In the genomic region with DNA sequence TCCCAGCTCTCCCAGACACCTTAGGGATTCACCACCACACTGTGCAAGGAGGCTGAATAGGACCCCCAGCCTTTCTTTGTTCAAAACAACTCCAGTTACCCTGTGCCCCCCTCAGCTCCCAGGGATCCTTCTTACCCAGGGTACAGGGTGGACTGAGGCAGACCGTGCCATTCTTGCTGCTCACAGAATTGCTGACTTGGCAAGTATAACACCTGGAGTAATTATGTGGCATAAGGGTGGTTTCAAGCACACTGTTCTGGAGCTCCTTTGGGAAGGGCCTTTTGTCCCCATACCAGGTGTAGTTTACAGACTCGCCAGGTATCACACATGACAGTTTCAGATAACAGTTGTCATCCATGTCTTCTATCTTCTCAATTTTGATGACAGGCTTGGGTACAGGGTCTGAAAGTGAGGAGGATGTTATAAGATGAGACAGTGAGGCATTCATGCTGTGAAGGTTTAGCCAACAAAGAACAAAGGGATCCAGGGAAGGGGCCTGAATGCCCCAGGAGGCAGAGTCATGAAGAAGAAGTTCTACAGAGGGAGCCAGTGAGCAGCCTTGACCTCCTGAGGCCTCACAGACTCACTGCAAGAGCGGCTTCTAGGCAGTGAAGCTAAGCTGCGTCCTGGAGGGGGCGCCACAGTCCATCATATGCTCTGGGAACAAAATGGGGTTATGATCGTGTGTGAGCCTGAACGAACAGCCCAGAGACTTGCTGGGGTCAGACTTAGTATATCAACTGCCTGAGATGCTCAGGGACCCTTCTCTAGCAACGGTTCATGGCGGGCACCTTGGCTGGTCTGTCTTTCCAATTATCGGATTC, we compare ENCODE assay signal across 8 cellular contexts. TPM values are rescaled to one million over a fixed set of nuclear protein-coding genes. Genes with fewer than 3 reads are reported as not detected.
DNase-seq lines count a peak whose midpoint lies in the region; ATAC-seq and TF ChIP-seq lines count a peak whose summit lies in the region.

No MANE protein-coding gene starts in this region.

- H3K9me3 ChIP-seq in A673 (ENCODE audit: low read depth, low read length, poor library complexity, severe bottlenecking) (no peaks in the 10 kb centered on the region), right cardiac atrium (ENCODE audit: control insufficient read depth, low read length) (no peaks in the 10 kb centered on the region)

- H3K4me1 Mint-ChIP-seq in activated naive CD4-positive, alpha-beta T cell treated with anti-CD3 and anti-CD28 coated beads for 36 hours (ENCODE audit: low read depth), result peaks cover 77% of the 10 kb centered on the region

- peak overlapping the region; percentile 95 for H3K27ac Mint-ChIP-seq in activated naive CD4-positive, alpha-beta T cell treated with anti-CD3 and anti-CD28 coated beads for 36 hours

- DNase-seq in A673 (ENCODE audit: low spot score) (peak; percentile 82), HUDEP-2 (lab: John Stamatoyannopoulos, UW; ENCODE audit: unreplicated experiment in 76 of 76) (peak in 71 of 76 experiments; percentile 3 to 86 (median 53)), SKM-1 (lab: John Stamatoyannopoulos, UW; ENCODE audit: unreplicated experiment) (peak; percentile 94), right cardiac atrium (peak; percentile 76 to 90 (median 88))
- peak; percentile 96 for DNase-seq in activated naive CD4-positive, alpha-beta T cell treated with anti-CD3 and anti-CD28 coated beads for 36 hours
- DNase-seq in stimulated activated CD4-positive, alpha-beta T cell treated with anti-CD3 and anti-CD28 coated beads, Interleukin-15, amount 100 ng/mL, for 48 hours (ENCODE audit: low read depth in 2 of 2), result peak; percentile 84 to 88

- intact Hi-C loops in A673 (cut with micrococcal nuclease; ENCODE audit: unreplicated experiment), result loop anchor here (10.0 kb wide), 1 partner anchor 136 kb away; no protein-coding TSS in a partner anchor
- intact Hi-C loops in activated naive CD4-positive, alpha-beta T cell treated with anti-CD3 and anti-CD28 coated beads for 36 hours (cut with micrococcal nuclease), result loop anchor here (1.0 to 10.0 kb wide), 6 partner anchors 45 to 756 kb away; a partner anchor contains a TSS
- intact Hi-C loops in right cardiac atrium (cut with DNase I), result no loop called here

- H3K4me1 ChIP-seq in A673 (ENCODE audit: insufficient read depth, low read length, poor library complexity, severe bottlenecking), result no peaks in the 10 kb centered on the region
- no peaks in the 10 kb centered on the region for H3K4me1 ChIP-seq in right cardiac atrium (ENCODE audit: control insufficient read depth, insufficient read depth, low read length)

- H3K27ac ChIP-seq in A673 (ENCODE audit: low read depth, low read length, poor library complexity, severe bottlenecking), result no peak overlapping the region
- no peak overlapping the region for H3K27ac ChIP-seq in right cardiac atrium (ENCODE audit: low read length)

- H3K4me3 Mint-ChIP-seq in activated naive CD4-positive, alpha-beta T cell treated with anti-CD3 and anti-CD28 coated beads for 36 hours, result no peak overlapping the region

- peaks cover 77% of the 10 kb centered on the region for H3K36me3 Mint-ChIP-seq in activated naive CD4-positive, alpha-beta T cell treated with anti-CD3 and anti-CD28 coated beads for 36 hours (ENCODE audit: low read depth)

- CTCF ChIA-PET in A673 (lab: Charles Lee), result interaction anchor here (0.6 kb wide), 1 partner anchor 545 kb away, joined by 3 read pairs; a partner anchor contains a TSS
- CTCF ChIA-PET in activated naive CD4-positive, alpha-beta T cell treated with anti-CD3 and anti-CD28 coated beads for 36 hours (lab: Charles Lee), result interaction anchor here (0.5 to 9.3 kb wide), 35 partner anchors 11 to 270 kb away, joined by 3 to 84 read pairs (median 4); a partner anchor contains a TSS

- POLR2A ChIA-PET in A673 (lab: Charles Lee; ENCODE audit: low non-redundant PET), result no interaction called here

- ATAC-seq in GM18505 (IDR thresholded peaks at IDR 0.05; ENCODE audit: unreplicated experiment) (peak; percentile 51), right cardiac atrium (peak; percentile 82 to 85), HG03039 (IDR thresholded peaks at IDR 0.05; ENCODE audit: unreplicated experiment) (no peak)

- H3K27me3 ChIP-seq in A673 (replicated peaks; ENCODE audit: insufficient read depth, low read depth, low read length, poor library complexity), result no peaks in the 10 kb centered on the region
- H3K27me3 ChIP-seq in right cardiac atrium (ENCODE audit: control insufficient read depth, insufficient read depth), result no peaks in the 10 kb centered on the region

- TF ChIP-seq CTCF in A673 (conservative IDR thresholded peaks at IDR 0.05; ENCODE audit: low read depth, low read length), result peak; percentile 78

- TF ChIP-seq POLR2A in GM18505 (IDR thresholded peaks at IDR 0.05; ENCODE audit: borderline replicate concordance, extremely low read depth, insufficient read depth, insufficient read length), result no peak

- H3K4me3 ChIP-seq in A673 (ENCODE audit: low read depth, low read length, poor library complexity, severe bottlenecking) (no peak overlapping the region), right cardiac atrium (ENCODE audit: low read length) (no peak overlapping the region)

- H3K36me3 ChIP-seq in A673 (ENCODE audit: insufficient read depth, low read length, poor library complexity, severe bottlenecking), result no peaks in the 10 kb centered on the region

- H3K9me3 Mint-ChIP-seq in activated naive CD4-positive, alpha-beta T cell treated with anti-CD3 and anti-CD28 coated beads for 36 hours, result no peaks in the 10 kb centered on the region

- BruUV-seq in A673 (replicated peaks; lab: Mats Ljungman, UMichigan), result no TSS peak

- WGBS in right cardiac atrium, result 51% methylated on average over 10 of the region's 10 CpGs

- H3K27me3 Mint-ChIP-seq in activated naive CD4-positive, alpha-beta T cell treated with anti-CD3 and anti-CD28 coated beads for 36 hours (ENCODE audit: low read depth), result no peaks in the 10 kb centered on the region

RNA-seq across cellular contexts. Expression of a gene that starts 30.3 kb away (rescaled TPM):
- total RNA-seq in A673 (2021), result not detected in 2 replicates
- total RNA-seq in activated naive CD4-positive, alpha-beta T cell treated with anti-CD3 and anti-CD28 coated beads for 36 hours, result 100 to 1,000 TPM; 338 to 340 TPM
- 1 to 10 TPM in 2 of 4 donors, under 1 TPM in 2; 0.39 to 4.1 (median 1.8) TPM for total RNA-seq in right cardiac atrium
- 0.93 TPM for polyA plus RNA-seq in right cardiac atrium

RNA-seq across cellular contexts. Expression of a gene that starts 34.4 kb away (rescaled TPM):
- total RNA-seq in A673 (2021) (1.1 and 2.2 TPM in 2 replicates), right cardiac atrium (under 1 TPM; 0.28 to 0.46 (median 0.38) TPM)
- 100 to 1,000 TPM; 101 to 112 TPM for total RNA-seq in activated naive CD4-positive, alpha-beta T cell treated with anti-CD3 and anti-CD28 coated beads for 36 hours
- polyA plus RNA-seq in right cardiac atrium, result 0.18 TPM

RNA-seq across cellular contexts. Expression of a gene that starts 57.8 kb away (rescaled TPM):
- total RNA-seq in A673 (2021) (not detected in 2 replicates), right cardiac atrium (1 to 10 TPM in 1 of 4 donors, under 1 TPM in 3; 0.31 to 1.3 (median 0.46) TPM)
- 10 to 100 TPM; 79.9 to 82.2 TPM for total RNA-seq in activated naive CD4-positive, alpha-beta T cell treated with anti-CD3 and anti-CD28 coated beads for 36 hours
- 0.07 TPM for polyA plus RNA-seq in right cardiac atrium

Comparison
In these comparisons a context has a peak if more than half of its experiments do, and no peak if none do; other contexts are left out.
1. RNA of a gene that starts 30.3 kb away (total RNA-seq): 338 to 340 TPM in activated naive CD4-positive, alpha-beta T cell treated with anti-CD3 and anti-CD28 coated beads for 36 hours; 0.39 to 4.1 TPM in right cardiac atrium and not detected in A673; every median in the first group is over 10 times any median in the second.
2. RNA of a gene that starts 34.4 kb away (total RNA-seq): 101 to 112 TPM in activated naive CD4-positive, alpha-beta T cell treated with anti-CD3 and anti-CD28 coated beads for 36 hours; 1.1 to 2.2 TPM in A673 and 0.28 to 0.46 TPM in right cardiac atrium; every median in the first group is over 10 times any median in the second.
3. RNA of a gene that starts 57.8 kb away (total RNA-seq): 79.9 to 82.2 TPM in activated naive CD4-positive, alpha-beta T cell treated with anti-CD3 and anti-CD28 coated beads for 36 hours; 0.31 to 1.3 TPM in right cardiac atrium and not detected in A673; every median in the first group is over 10 times any median in the second.
4. intact Hi-C loops: an anchor here in A673 (10.0 kb wide) and activated naive CD4-positive, alpha-beta T cell treated with anti-CD3 and anti-CD28 coated beads for 36 hours (1.0 to 10.0 kb wide); none called in right cardiac atrium.
5. Peak in every context shown above with its lines, with median percentiles within 50 percentile points of each other: DNase-seq.